4 cellular contexts compared by ENCODE assay signal in genomic region chr13:95516492-95516891, GRCh38. TPM values are rescaled to one million over a fixed set of nuclear protein-coding genes. Genes with fewer than 3 reads are reported as not detected.
"Had no signal": no experiment of that assay in that cellular context is flagged by ENCODE, and none has a peak within 500 bp of the region (broad histone marks: within the 10 kb centered on the region; RNA-seq: fewer than 3 reads in every experiment).

No MANE protein-coding gene starts in this region.

- DNase-seq: GDM1, GF-D8 had no signal

- ATAC-seq: GM12878 had no signal

- H3K4me3 ChIP-seq: GM12878 had no signal

RNA-seq across cellular contexts. Expression of gene CLDN10, which starts 36.0 kb away (rescaled TPM):
- total RNA-seq: G401, GM12878 had no signal
- polyA plus RNA-seq: GM12878 had no signal
